In genomic region chr7:123798527-123799188, GRCh38 we compare ENCODE assay signal across 2 cellular contexts.
TF ChIP-seq lines count a peak whose summit lies in the region.

No MANE protein-coding gene starts in this region.

TF ChIP-seq in A549, 52 proteins besides CTCF, POLR2A, EP300 and RAD21:
- TF ChIP-seq CHD2 (IDR thresholded peaks at IDR 0.05; ENCODE audit: low read length, partially characterized antibody) (no peak), ZNF302 (CRISPR knock-in tag; IDR thresholded peaks at IDR 0.05) (no peak), RCOR1 (IDR thresholded peaks at IDR 0.05; ENCODE audit: low read depth, low read length) (no peak), HOXB13 (CRISPR knock-in tag; IDR thresholded peaks at IDR 0.05; ENCODE audit: low read depth) (no peak), JUN (IDR thresholded peaks at IDR 0.05) (no peak), RNF2 (IDR thresholded peaks at IDR 0.05; ENCODE audit: borderline replicate concordance, low read depth) (no peak), SMC3 (IDR thresholded peaks at IDR 0.05) (no peak), ZFP36 (IDR thresholded peaks at IDR 0.05; ENCODE audit: borderline replicate concordance, partially characterized antibody) (peak; percentile 10)
TF ChIP-seq in A549: peak in this region for 1.

TF ChIP-seq in H1, 55 proteins besides CTCF, POLR2A, EP300 and RAD21:
- TF ChIP-seq SIX5 (IDR thresholded peaks at IDR 0.05; ENCODE audit: low read depth, low read length) (no peak), KDM1A (IDR thresholded peaks at IDR 0.05; ENCODE audit: borderline replicate concordance, low read length) (peak; percentile 26; the same call in 1 of the 2 replicates)
